ENCODE assay signal across 17 cellular contexts in the genomic region with DNA sequence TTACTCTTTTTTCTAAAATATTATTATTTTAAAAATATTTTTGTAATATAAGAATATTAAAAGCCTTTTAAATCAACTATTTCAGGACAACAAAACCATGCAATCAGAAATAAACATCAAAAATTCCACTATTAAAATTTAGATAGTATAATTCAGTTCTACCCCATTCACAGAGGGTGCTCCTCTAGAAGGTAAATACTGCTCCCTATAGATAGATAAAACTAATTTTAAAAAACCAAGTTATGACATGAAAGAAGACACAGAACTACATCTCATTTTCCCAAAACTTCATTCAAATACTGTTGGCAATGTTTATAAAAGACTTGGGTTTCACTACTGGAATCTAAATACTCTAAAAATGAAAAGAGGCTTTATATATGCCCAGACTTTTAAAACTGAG.
DNase-seq lines count a peak whose midpoint lies in the region; ATAC-seq, FAIRE-seq and TF ChIP-seq lines count a peak whose summit lies in the region.
"Had no signal": no experiment of that assay in that cellular context is flagged by ENCODE, and none has a peak within 500 bp of the region (broad histone marks: within the 10 kb centered on the region; RNA-seq: fewer than 3 reads in every experiment).

No MANE protein-coding gene starts in this region.

- no peaks in the 10 kb centered on the region for H3K36me3 ChIP-seq in OCI-LY1 (ENCODE audit: insufficient read depth, low read length)
- no peaks in the 10 kb centered on the region for H3K36me3 ChIP-seq in stomach
- H3K36me3 ChIP-seq: BLaER1 treated with 17β-estradiol and CSF1 and Interleukin-3, amounts not matched to agents 10 nM and 100 nM had no signal

- peak; percentile 30 for FAIRE-seq in A204.1 (lab: Jason Lieb, UNC)
- FAIRE-seq: GM18507 had no signal

- POLR2A ChIA-PET in RWPE1 (lab: Yijun Ruan, JAX; ENCODE audit: low non-redundant PET), result no interaction called here
- POLR2A ChIA-PET in WTC11 (lab: Charles Lee), result no interaction called here

- H3K4me1 Mint-ChIP-seq in WTC11, result no peaks in the 10 kb centered on the region
- H3K4me1 Mint-ChIP-seq: B cell had no signal

- no peaks in the 10 kb centered on the region for H3K9me3 ChIP-seq in OCI-LY1 (ENCODE audit: low read length)
- no peaks in the 10 kb centered on the region for H3K9me3 ChIP-seq in stomach
- H3K9me3 ChIP-seq: BLaER1 treated with 17β-estradiol and CSF1 and Interleukin-3, amounts not matched to agents 10 nM and 100 nM had no signal

- H3K4me3 ChIP-seq in OCI-LY1 (ENCODE audit: low read depth, low read length, poor library complexity, severe bottlenecking) (no peak overlapping the region), stomach (no peak overlapping the region)
- H3K4me3 ChIP-seq: BLaER1 treated with 17β-estradiol and CSF1 and Interleukin-3, amounts not matched to agents 10 nM and 100 nM had no signal

- H3K79me2 ChIP-seq in OCI-LY1 (ENCODE audit: insufficient read depth, low read length), result no peaks in the 10 kb centered on the region

- no peak overlapping the region for H3K4me2 ChIP-seq in OCI-LY1 (ENCODE audit: low read length)
- H3K4me2 ChIP-seq: BLaER1 treated with 17β-estradiol and CSF1 and Interleukin-3, amounts not matched to agents 10 nM and 100 nM had no signal

- no peak for TF ChIP-seq POLR2A in stomach (IDR thresholded peaks at IDR 0.05)

- no peaks in the 10 kb centered on the region for H3F3A ChIP-seq in OCI-LY1 (ENCODE audit: insufficient read depth, low read length)

- no peak overlapping the region for H2AFZ ChIP-seq in OCI-LY1 (ENCODE audit: low read length)

- no peaks in the 10 kb centered on the region for H3K36me3 Mint-ChIP-seq in WTC11
- H3K36me3 Mint-ChIP-seq: CD8-positive, alpha-beta T cell had no signal

- no peak for ATAC-seq in WTC11
- ATAC-seq in GM19395 (IDR thresholded peaks at IDR 0.05; ENCODE audit: unreplicated experiment), result no peak
- ATAC-seq: CD8-positive, alpha-beta T cell had no signal

- no peak for TF ChIP-seq EP300 in stomach (IDR thresholded peaks at IDR 0.05)

- DNase-seq in RWPE1 (ENCODE audit: low spot score) (no peak), WTC11 (ENCODE audit: low spot score) (no peak), stomach (no peak), NCI-H69 (lab: John Stamatoyannopoulos, UW) (no peak), glomerular visceral epithelial cell (ENCODE audit: extremely low spot score) (no peak)
- DNase-seq: Calu3; CD8-positive, alpha-beta T cell; DMS79 treated with DMSO at 0.1 percent for 48 hours; GOT3; H7 had no signal

- no peak overlapping the region for H3K4me3 Mint-ChIP-seq in WTC11
- H3K4me3 Mint-ChIP-seq: B cell; CD8-positive, alpha-beta T cell had no signal

- H3K27ac ChIP-seq in OCI-LY1 (ENCODE audit: low read depth, low read length, poor library complexity, severe bottlenecking) (no peak overlapping the region), RWPE1 (no peak overlapping the region), stomach (no peak overlapping the region)
- H3K27ac ChIP-seq: 22Rv1; BLaER1 treated with 17β-estradiol and CSF1 and Interleukin-3, amounts not matched to agents 10 nM and 100 nM had no signal

- no peaks in the 10 kb centered on the region for H3K9me2 ChIP-seq in OCI-LY1 (ENCODE audit: low read depth, low read length)

- H3K27me3 Mint-ChIP-seq in WTC11 (ENCODE audit: low read depth), result no peaks in the 10 kb centered on the region; the same call in 1 of the 2 replicates
- H3K27me3 Mint-ChIP-seq: B cell had no signal

- TF ChIP-seq CTCF in OCI-LY1 (IDR thresholded peaks at IDR 0.05; ENCODE audit: low read length) (peak; percentile 18; the same call in 1 of the 2 replicates), RWPE1 (conservative IDR thresholded peaks at IDR 0.05; ENCODE audit: low read depth) (0 out of 2 replicates have a peak, but pooled peaks have one; percentile 6), WTC11 (IDR thresholded peaks at IDR 0.05) (no peak), stomach (IDR thresholded peaks at IDR 0.05) (no peak)

- H3K9ac ChIP-seq in OCI-LY1 (ENCODE audit: low read length), result no peak overlapping the region
- H3K9ac ChIP-seq: BLaER1 treated with 17β-estradiol and CSF1 and Interleukin-3, amounts not matched to agents 10 nM and 100 nM had no signal

- H3K27ac Mint-ChIP-seq in WTC11, result no peak overlapping the region
- H3K27ac Mint-ChIP-seq: B cell; CD8-positive, alpha-beta T cell had no signal

- no peaks in the 10 kb centered on the region for H4K20me1 ChIP-seq in OCI-LY1 (ENCODE audit: insufficient read depth, low read length)
- H4K20me1 ChIP-seq: BLaER1 treated with 17β-estradiol and CSF1 and Interleukin-3, amounts not matched to agents 10 nM and 100 nM had no signal

- H3K9me3 Mint-ChIP-seq in WTC11, result no peaks in the 10 kb centered on the region
- H3K9me3 Mint-ChIP-seq: CD8-positive, alpha-beta T cell had no signal

- H3K27me3 ChIP-seq in OCI-LY1 (ENCODE audit: insufficient read depth, low read length) (no peaks in the 10 kb centered on the region), stomach (no peaks in the 10 kb centered on the region)
- H3K27me3 ChIP-seq: BLaER1 treated with 17β-estradiol and CSF1 and Interleukin-3, amounts not matched to agents 10 nM and 100 nM had no signal

- CTCF ChIA-PET in RWPE1 (lab: Yijun Ruan, JAX), result interaction anchor here (0.7 kb wide), 2 partner anchors 125 to 421 kb away, joined by 3 read pairs; no protein-coding TSS in a partner anchor
- CTCF ChIA-PET in WTC11 (lab: Charles Lee), result no interaction called here

- intact Hi-C loops in stomach (cut with DNase I; ENCODE audit: low total_unique reads), result no loop called here

- H3K4me1 ChIP-seq in OCI-LY1 (ENCODE audit: insufficient read depth, low read length, severe bottlenecking) (peaks cover 33% of the 10 kb centered on the region), stomach (no peaks in the 10 kb centered on the region)
- H3K4me1 ChIP-seq: BLaER1 treated with 17β-estradiol and CSF1 and Interleukin-3, amounts not matched to agents 10 nM and 100 nM had no signal

TF ChIP-seq in WTC11, 78 proteins besides CTCF, POLR2A, EP300 and RAD21:
- TF ChIP-seq, protein P1, sequence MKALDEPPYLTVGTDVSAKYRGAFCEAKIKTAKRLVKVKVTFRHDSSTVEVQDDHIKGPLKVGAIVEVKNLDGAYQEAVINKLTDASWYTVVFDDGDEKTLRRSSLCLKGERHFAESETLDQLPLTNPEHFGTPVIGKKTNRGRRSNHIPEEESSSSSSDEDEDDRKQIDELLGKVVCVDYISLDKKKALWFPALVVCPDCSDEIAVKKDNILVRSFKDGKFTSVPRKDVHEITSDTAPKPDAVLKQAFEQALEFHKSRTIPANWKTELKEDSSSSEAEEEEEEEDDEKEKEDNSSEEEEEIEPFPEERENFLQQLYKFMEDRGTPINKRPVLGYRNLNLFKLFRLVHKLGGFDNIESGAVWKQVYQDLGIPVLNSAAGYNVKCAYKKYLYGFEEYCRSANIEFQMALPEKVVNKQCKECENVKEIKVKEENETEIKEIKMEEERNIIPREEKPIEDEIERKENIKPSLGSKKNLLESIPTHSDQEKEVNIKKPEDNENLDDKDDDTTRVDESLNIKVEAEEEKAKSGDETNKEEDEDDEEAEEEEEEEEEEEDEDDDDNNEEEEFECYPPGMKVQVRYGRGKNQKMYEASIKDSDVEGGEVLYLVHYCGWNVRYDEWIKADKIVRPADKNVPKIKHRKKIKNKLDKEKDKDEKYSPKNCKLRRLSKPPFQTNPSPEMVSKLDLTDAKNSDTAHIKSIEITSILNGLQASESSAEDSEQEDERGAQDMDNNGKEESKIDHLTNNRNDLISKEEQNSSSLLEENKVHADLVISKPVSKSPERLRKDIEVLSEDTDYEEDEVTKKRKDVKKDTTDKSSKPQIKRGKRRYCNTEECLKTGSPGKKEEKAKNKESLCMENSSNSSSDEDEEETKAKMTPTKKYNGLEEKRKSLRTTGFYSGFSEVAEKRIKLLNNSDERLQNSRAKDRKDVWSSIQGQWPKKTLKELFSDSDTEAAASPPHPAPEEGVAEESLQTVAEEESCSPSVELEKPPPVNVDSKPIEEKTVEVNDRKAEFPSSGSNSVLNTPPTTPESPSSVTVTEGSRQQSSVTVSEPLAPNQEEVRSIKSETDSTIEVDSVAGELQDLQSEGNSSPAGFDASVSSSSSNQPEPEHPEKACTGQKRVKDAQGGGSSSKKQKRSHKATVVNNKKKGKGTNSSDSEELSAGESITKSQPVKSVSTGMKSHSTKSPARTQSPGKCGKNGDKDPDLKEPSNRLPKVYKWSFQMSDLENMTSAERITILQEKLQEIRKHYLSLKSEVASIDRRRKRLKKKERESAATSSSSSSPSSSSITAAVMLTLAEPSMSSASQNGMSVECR (CRISPR knock-in tag; IDR thresholded peaks at IDR 0.05; ENCODE audit: borderline replicate concordance), result no peak
- TF ChIP-seq HMGA2 (CRISPR knock-in tag; IDR thresholded peaks at IDR 0.05), result 0 out of 2 replicates have a peak, but pooled peaks have one; percentile 6
- no peak for TF ChIP-seq EMX1 (CRISPR knock-in tag; IDR thresholded peaks at IDR 0.05)
TF ChIP-seq in WTC11: peak in this region for 1.

Comparison
In these comparisons a context has a peak if more than half of its experiments do, and no peak if none do; other contexts are left out.
1. CTCF ChIP-seq: peak in OCI-LY1 (single experiment) and RWPE1 (single experiment); none in WTC11 (single experiment) and stomach (0 of 7).